Comparison of ENCODE assay signal across 17 cellular contexts in the genomic region with DNA sequence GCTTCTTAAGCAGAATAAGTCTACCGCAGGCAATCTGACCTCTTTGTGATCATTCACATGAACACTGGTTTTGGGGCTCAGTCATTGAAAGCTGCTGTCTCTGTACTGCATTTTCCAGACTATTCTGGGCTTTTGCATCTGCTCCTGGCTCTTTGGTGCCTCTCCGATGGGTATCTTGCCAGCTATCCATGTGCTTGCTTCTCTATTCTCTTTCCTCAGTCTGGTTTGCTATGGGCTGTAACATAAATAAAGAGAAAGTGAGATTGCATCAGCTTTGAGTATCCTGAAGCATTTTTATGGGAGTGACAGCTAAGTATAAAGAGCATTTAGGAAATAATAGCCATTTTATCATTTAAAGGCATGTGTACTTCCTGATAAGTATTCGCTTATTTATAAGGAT.
DNase-seq lines count a peak whose midpoint lies in the region; ATAC-seq, FAIRE-seq and TF ChIP-seq lines count a peak whose summit lies in the region.
"Had no signal": no experiment of that assay in that cellular context is flagged by ENCODE, and none has a peak within 500 bp of the region (broad histone marks: within the 10 kb centered on the region; RNA-seq: fewer than 3 reads in every experiment).

No MANE protein-coding gene starts in this region.

- no CpG with 5 or more reads among the region's 3 CpGs for WGBS in trophoblast cell (ENCODE audit: extremely low coverage, insufficient coverage, insufficient read length)

- no peak for ATAC-seq in GM21515 (IDR thresholded peaks at IDR 0.05; ENCODE audit: unreplicated experiment)
- ATAC-seq in HG03196 (IDR thresholded peaks at IDR 0.05; ENCODE audit: unreplicated experiment): no peak
- ATAC-seq: WTC11 had no signal

- H2BK12ac ChIP-seq in trophoblast cell (ENCODE audit: low read length): no peak overlapping the region

- no peaks in the 10 kb centered on the region for H3K9me3 ChIP-seq in trophoblast cell (ENCODE audit: insufficient read depth, low read depth, low read length)
- H3K9me3 ChIP-seq in kidney (ENCODE audit: control insufficient read depth in 1 of 2, low read length in 2 of 2): no peaks in the 10 kb centered on the region
- H3K9me3 ChIP-seq: spleen had no signal

- no peak overlapping the region for H3K4me2 ChIP-seq in trophoblast cell (ENCODE audit: low read length)

- H2BK120ac ChIP-seq in trophoblast cell (ENCODE audit: insufficient read depth, low read length, poor library complexity): no peak overlapping the region

- no peak overlapping the region for H3K27ac ChIP-seq in trophoblast cell (ENCODE audit: low read depth, low read length)
- no peak overlapping the region for H3K27ac ChIP-seq in kidney (ENCODE audit: low read depth in 2 of 2, low read length in 2 of 2)
- H3K27ac ChIP-seq: spleen had no signal

- FAIRE-seq in kidney (lab: Jason Lieb, UNC): no peak
- FAIRE-seq: GM12891 had no signal

- no peak overlapping the region for H2AFZ ChIP-seq in trophoblast cell (ENCODE audit: insufficient read depth, low read length, poor library complexity)

- H4K12ac ChIP-seq in trophoblast cell (ENCODE audit: low read depth, low read length): no peak overlapping the region

- H3K36me3 ChIP-seq in BJ (ENCODE audit: control insufficient read depth, insufficient read depth, low read length): no peaks in the 10 kb centered on the region
- H3K36me3 ChIP-seq in trophoblast cell (ENCODE audit: control insufficient read depth in 1 of 2, insufficient read depth in 2 of 2, low read length in 2 of 2): peaks cover 0 to 2% of the 10 kb centered on the region in 2 experiments
- H3K36me3 ChIP-seq in kidney (ENCODE audit: control insufficient read depth in 1 of 2, insufficient read depth in 2 of 2, low read length in 2 of 2): no peaks in the 10 kb centered on the region
- H3K36me3 ChIP-seq: spleen had no signal

- H3K9ac ChIP-seq in trophoblast cell (ENCODE audit: low read length) (no peak overlapping the region), kidney (ENCODE audit: low read length in 2 of 2) (no peak overlapping the region)

- CTCF ChIA-PET in BJ (lab: Yijun Ruan, JAX): interaction anchor here (1.0 to 1.7 kb wide), 3 partner anchors 12 to 106 kb away, joined by 3 to 4 read pairs (median 3); no protein-coding TSS in a partner anchor

- no peak overlapping the region for H2AK5ac ChIP-seq in trophoblast cell (ENCODE audit: low read length)

- intact Hi-C loops in kidney (cut with DNase I): no loop called here

- H3K4me3 ChIP-seq in BJ (ENCODE audit: low read depth, low read length) (no peak overlapping the region), fibroblast of pulmonary artery (replicated peaks; ENCODE audit: low read depth, low read length) (no peak overlapping the region), trophoblast cell (ENCODE audit: low read depth, low read length) (no peak overlapping the region), kidney (ENCODE audit: low read length in 2 of 2) (no peak overlapping the region)
- H3K4me3 ChIP-seq: spleen had no signal

- H3K14ac ChIP-seq in trophoblast cell (ENCODE audit: low read length): no peak overlapping the region

- H3K27me3 ChIP-seq in BJ (ENCODE audit: control insufficient read depth, insufficient read depth, low read length) (no peaks in the 10 kb centered on the region), trophoblast cell (ENCODE audit: insufficient read depth, low read length) (no peaks in the 10 kb centered on the region)
- H3K27me3 ChIP-seq: spleen had no signal

- H3K18ac ChIP-seq in trophoblast cell (ENCODE audit: low read length): no peak overlapping the region

- POLR2A ChIA-PET in BJ (lab: Charles Lee): no interaction called here

- peak overlapping the region; percentile 67 for H3K4ac ChIP-seq in trophoblast cell (ENCODE audit: low read depth, low read length)

- H3K79me2 ChIP-seq in trophoblast cell (ENCODE audit: control insufficient read depth, insufficient read depth, low read length, poor library complexity): peaks cover 2% of the 10 kb centered on the region

- no peak for TF ChIP-seq CTCF in BJ (IDR thresholded peaks at IDR 0.05; ENCODE audit: insufficient read depth, low read depth, low read length)
- no peak for TF ChIP-seq CTCF in fibroblast of pulmonary artery (IDR thresholded peaks at IDR 0.05; ENCODE audit: low read length, missing control alignments)
- TF ChIP-seq CTCF in kidney (IDR thresholded peaks at IDR 0.05; ENCODE audit: borderline replicate concordance, extremely low read depth, insufficient read depth): no peak

- no peak overlapping the region for H4K8ac ChIP-seq in trophoblast cell (ENCODE audit: low read depth, low read length)

- DNase-seq in BJ (ENCODE audit: low read depth): peak; percentile 17
- peak; percentile 19 for DNase-seq in NCI-H446 treated with DMSO at 0.1 percent for 48 hours (lab: John Stamatoyannopoulos, UW)
- peak; percentile 18 for DNase-seq in fibroblast of pulmonary artery (ENCODE audit: low read depth)
- no peak for DNase-seq in trophoblast cell
- DNase-seq in kidney: no peak
- DNase-seq in activated naive CD4-positive, alpha-beta T cell treated with Interleukin-2 at 50 U/mL for 16 hours: no peak
- DNase-seq: activated gamma-delta T cell treated with Interleukin-2 at 50 U/mL for 16 hours; midbrain; NCI-H1105; NCI-H226; spleen; stimulated activated naive CD4-positive, alpha-beta T cell treated with Interleukin-2 at 50 U/mL for 16 hours; SW 1271 had no signal

- H3K79me1 ChIP-seq in trophoblast cell (ENCODE audit: low read length): peaks cover 4% of the 10 kb centered on the region

- no peak overlapping the region for H3K23ac ChIP-seq in trophoblast cell (ENCODE audit: low read length)

- H2BK5ac ChIP-seq in trophoblast cell (ENCODE audit: low read depth, low read length, poor library complexity): no peak overlapping the region

- H3K4me1 ChIP-seq in trophoblast cell (ENCODE audit: control insufficient read depth in 1 of 2, insufficient read depth in 2 of 2, low read length in 2 of 2) (peaks cover 6 to 17% of the 10 kb centered on the region in 2 experiments), kidney (ENCODE audit: control insufficient read depth in 1 of 2, insufficient read depth in 1 of 2, low read depth in 1 of 2, low read length in 2 of 2) (no peaks in the 10 kb centered on the region)

- H4K91ac ChIP-seq in trophoblast cell (ENCODE audit: low read depth, low read length): no peak overlapping the region

Comparison
In these comparisons a context has a peak if more than half of its experiments do, and no peak if none do; other contexts are left out.
1. DNase-seq: peak in BJ (single experiment), NCI-H446 treated with DMSO at 0.1 percent for 48 hours (single experiment) and fibroblast of pulmonary artery (single experiment); none in trophoblast cell (0 of 2), kidney (single experiment) and activated naive CD4-positive, alpha-beta T cell treated with Interleukin-2 at 50 U/mL for 16 hours (single experiment).